Comparison of ENCODE assay signal across 1 cellular context in genomic region chr10:125081931-125082330, GRCh38.
TF ChIP-seq lines count a peak whose summit lies in the region.

No MANE protein-coding gene starts in this region.

TF ChIP-seq in H1, 55 proteins besides CTCF, POLR2A, EP300 and RAD21:
- TF ChIP-seq RBBP5 (IDR thresholded peaks at IDR 0.05; ENCODE audit: borderline replicate concordance, low read depth, low read length) (no peak), ATF3 (IDR thresholded peaks at IDR 0.05; ENCODE audit: insufficient read depth, low read depth, low read length) (no peak), E2F6 (IDR thresholded peaks at IDR 0.05) (no peak), RXRA (IDR thresholded peaks at IDR 0.05; ENCODE audit: insufficient read depth, low read depth, low read length) (no peak), HDAC6 (IDR thresholded peaks at IDR 0.05; ENCODE audit: low read depth, low read length) (no peak), KDM5A (IDR thresholded peaks at IDR 0.05; ENCODE audit: low read length) (no peak), SAP30 (IDR thresholded peaks at IDR 0.05; ENCODE audit: insufficient read depth, insufficient replicate concordance, low read length) (no peak), ASH2L (IDR thresholded peaks at IDR 0.05; ENCODE audit: low read length) (no peak), TAF1 (IDR thresholded peaks at IDR 0.05; ENCODE audit: low read depth, low read length) (no peak), TAF7 (optimal IDR thresholded peaks at IDR 0.05; ENCODE audit: borderline replicate concordance, low read depth, low read length) (no peak), SIX5 (IDR thresholded peaks at IDR 0.05; ENCODE audit: low read depth, low read length) (no peak), JUND (IDR thresholded peaks at IDR 0.05; ENCODE audit: low read length) (no peak), CEBPB (IDR thresholded peaks at IDR 0.05; ENCODE audit: low read depth, low read length) (no peak), KDM4A (IDR thresholded peaks at IDR 0.05; ENCODE audit: low read depth, low read length, severe bottlenecking) (no peak), TEAD4 (IDR thresholded peaks at IDR 0.05; ENCODE audit: low read depth, low read length) (no peak), GABPA (IDR thresholded peaks at IDR 0.05; ENCODE audit: borderline replicate concordance, insufficient read depth, low read length) (no peak), NRF1 (IDR thresholded peaks at IDR 0.05; ENCODE audit: low read depth, low read length) (no peak), ZNF274 (IDR thresholded peaks at IDR 0.05; ENCODE audit: borderline replicate concordance, extremely low read depth, low read length) (no peak)
TF ChIP-seq in H1: peak in this region for 0.
